ENCODE assay signal across 23 cellular contexts in the genomic region with DNA sequence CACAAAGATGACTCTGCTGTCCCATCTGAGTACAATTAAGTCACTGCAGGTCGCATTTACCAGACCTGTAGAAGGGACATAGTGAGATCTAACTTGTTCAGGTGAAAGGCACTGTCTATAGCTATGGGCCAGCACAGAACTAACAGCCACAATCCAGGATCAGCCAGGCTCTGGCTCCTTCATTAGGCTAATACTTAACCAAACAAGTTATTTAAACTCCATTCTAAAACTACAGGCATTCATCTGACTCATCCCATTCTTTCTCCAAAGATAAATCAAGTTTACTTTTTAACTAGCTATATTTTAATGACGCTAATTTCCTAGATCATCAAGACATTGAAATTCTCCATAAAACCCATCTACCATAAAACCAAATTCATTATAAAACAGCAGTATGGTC.
DNase-seq lines count a peak whose midpoint lies in the region; ATAC-seq and TF ChIP-seq lines count a peak whose summit lies in the region.
"Had no signal": no experiment of that assay in that cellular context is flagged by ENCODE, and none has a peak within 500 bp of the region (broad histone marks: within the 10 kb centered on the region; RNA-seq: fewer than 3 reads in every experiment).

No MANE protein-coding gene starts in this region.

- no peak for TF ChIP-seq CTCF in esophagus muscularis mucosa (IDR thresholded peaks at IDR 0.05)

- no peak overlapping the region for H3K18ac ChIP-seq in trophoblast cell (ENCODE audit: low read length)

- no peak overlapping the region for H4K8ac ChIP-seq in trophoblast cell (ENCODE audit: low read depth, low read length)

- H2BK5ac ChIP-seq in trophoblast cell (ENCODE audit: low read depth, low read length, poor library complexity): no peak overlapping the region

- H2AFZ ChIP-seq in trophoblast cell (ENCODE audit: insufficient read depth, low read length, poor library complexity): no peak overlapping the region

- H3K27me3 ChIP-seq in esophagus muscularis mucosa (no peaks in the 10 kb centered on the region), trophoblast cell (ENCODE audit: insufficient read depth, low read length) (no peaks in the 10 kb centered on the region), aorta (ENCODE audit: control insufficient read depth in 1 of 2, insufficient read depth in 2 of 2, low read length in 1 of 2) (no peaks in the 10 kb centered on the region)

- H3K36me3 ChIP-seq in esophagus muscularis mucosa: no peaks in the 10 kb centered on the region
- no peaks in the 10 kb centered on the region for H3K36me3 ChIP-seq in trophoblast cell (ENCODE audit: control insufficient read depth in 1 of 2, insufficient read depth in 2 of 2, low read length in 2 of 2)
- H3K36me3 ChIP-seq in aorta (ENCODE audit: control insufficient read depth in 1 of 2, insufficient read depth in 2 of 2, low read length in 1 of 2): no peaks in the 10 kb centered on the region

- no peak overlapping the region for H3K4me3 Mint-ChIP-seq in T-helper 17 cell
- H3K4me3 Mint-ChIP-seq: CD4-positive, alpha-beta memory T cell; IgD-negative memory B cell had no signal

- no peaks in the 10 kb centered on the region for H3K27me3 Mint-ChIP-seq in T-helper 17 cell
- H3K27me3 Mint-ChIP-seq: CD4-positive, alpha-beta memory T cell; IgD-negative memory B cell had no signal

- ATAC-seq in T-helper 17 cell (no peak), aorta (ENCODE audit: low FRiP score) (no peak), HG03135 (IDR thresholded peaks at IDR 0.05; ENCODE audit: unreplicated experiment) (no peak), GM19452 (IDR thresholded peaks at IDR 0.05; ENCODE audit: unreplicated experiment) (no peak)
- ATAC-seq: A549, GM12878, Panc1 had no signal

- DNase-seq in T-helper 17 cell (no peak), esophagus muscularis mucosa (ENCODE audit: extremely low spot score) (peak; percentile 53), trophoblast cell (no peak), aorta (no peak), HCEC 1CT (no peak)
- DNase-seq: AML-193; C1 segment of cervical spinal cord; CD4-positive, alpha-beta memory T cell; COR-L47; DMS53; MM.1S; NCI-H2029; NCI-H446 treated with DMSO at 0.1 percent for 48 hours; NCI-H526 treated with DMSO at 0.1 percent for 48 hours; SIG-M5 had no signal

- H3K4me3 ChIP-seq in esophagus muscularis mucosa: no peak overlapping the region
- no peak overlapping the region for H3K4me3 ChIP-seq in trophoblast cell (ENCODE audit: low read depth, low read length)
- no peak overlapping the region for H3K4me3 ChIP-seq in aorta (ENCODE audit: low read length in 2 of 2)
- H3K4me3 ChIP-seq: A549, GM12878, SK-N-MC had no signal

- H3K9ac ChIP-seq in trophoblast cell (ENCODE audit: low read length): no peak overlapping the region
- H3K9ac ChIP-seq: KMS-11 had no signal

- TF ChIP-seq EP300 in esophagus muscularis mucosa (IDR thresholded peaks at IDR 0.05): no peak

- H3K9me3 ChIP-seq in T-helper 17 cell (ENCODE audit: control insufficient read depth, low read length, poor library complexity, severe bottlenecking) (no peaks in the 10 kb centered on the region), esophagus muscularis mucosa (no peaks in the 10 kb centered on the region), trophoblast cell (ENCODE audit: insufficient read depth, low read depth, low read length) (no peaks in the 10 kb centered on the region), aorta (ENCODE audit: control insufficient read depth, low read length) (no peaks in the 10 kb centered on the region)
- H3K9me3 ChIP-seq: A549 had no signal

- H3K4me1 Mint-ChIP-seq in T-helper 17 cell: peaks cover 26% of the 10 kb centered on the region

- H3K4ac ChIP-seq in trophoblast cell (ENCODE audit: low read depth, low read length): no peak overlapping the region

- no peak overlapping the region for H3K14ac ChIP-seq in trophoblast cell (ENCODE audit: low read length)

- WGBS in esophagus muscularis mucosa: 93% methylated on average over 2 of the region's 2 CpGs
- WGBS in trophoblast cell (ENCODE audit: extremely low coverage, insufficient coverage, insufficient read length): 100% methylated on average over 1 of the region's 2 CpGs
- 96 to 97% methylated on average over 2 of the region's 2 CpGs for WGBS in aorta, 2 donors

- H4K91ac ChIP-seq in trophoblast cell (ENCODE audit: low read depth, low read length): no peak overlapping the region

- peaks cover 8% of the 10 kb centered on the region for H3K36me3 Mint-ChIP-seq in T-helper 17 cell (ENCODE audit: low read depth)

- TF ChIP-seq POLR2A in esophagus muscularis mucosa (IDR thresholded peaks at IDR 0.05; ENCODE audit: low read depth): no peak

- no peak overlapping the region for H3K27ac ChIP-seq in esophagus muscularis mucosa (replicated peaks in 1 of 4)
- no peak overlapping the region for H3K27ac ChIP-seq in trophoblast cell (ENCODE audit: low read depth, low read length)
- no peak overlapping the region for H3K27ac ChIP-seq in aorta (ENCODE audit: low read depth in 1 of 2, low read length in 2 of 2)
- H3K27ac ChIP-seq: A549, KMS-11, SK-N-MC had no signal

- peak overlapping the region; percentile 75 for H2AK5ac ChIP-seq in trophoblast cell (ENCODE audit: low read length)

- H3K23ac ChIP-seq in trophoblast cell (ENCODE audit: low read length): no peak overlapping the region

- H3K79me1 ChIP-seq in trophoblast cell (ENCODE audit: low read length): no peaks in the 10 kb centered on the region

- no peak overlapping the region for H4K12ac ChIP-seq in trophoblast cell (ENCODE audit: low read depth, low read length)

- peak overlapping the region; percentile 39 for H3K27ac Mint-ChIP-seq in T-helper 17 cell
- H3K27ac Mint-ChIP-seq: IgD-negative memory B cell had no signal

- intact Hi-C loops in esophagus muscularis mucosa (cut with DNase I): no loop called here
- intact Hi-C loops in aorta (cut with DNase I): no loop called here

- peaks cover 0 to 29% (median 18%) of the 10 kb centered on the region in 4 donors for H3K4me1 ChIP-seq in esophagus muscularis mucosa
- peaks cover 3 to 5% of the 10 kb centered on the region in 2 experiments for H3K4me1 ChIP-seq in trophoblast cell (ENCODE audit: control insufficient read depth in 1 of 2, insufficient read depth in 2 of 2, low read length in 2 of 2)
- H3K4me1 ChIP-seq in aorta (ENCODE audit: control insufficient read depth in 1 of 2, insufficient read depth in 2 of 2, low read length in 2 of 2): no peaks in the 10 kb centered on the region
- H3K4me1 ChIP-seq: A549 had no signal

- peak overlapping the region; percentile 46 for H2BK120ac ChIP-seq in trophoblast cell (ENCODE audit: insufficient read depth, low read length, poor library complexity)

- no peaks in the 10 kb centered on the region for H3K79me2 ChIP-seq in trophoblast cell (ENCODE audit: control insufficient read depth, insufficient read depth, low read length, poor library complexity)

- H2BK12ac ChIP-seq in trophoblast cell (ENCODE audit: low read length): no peak overlapping the region

- no peak overlapping the region for H3K4me2 ChIP-seq in trophoblast cell (ENCODE audit: low read length)
- H3K4me2 ChIP-seq: A549, KMS-11 had no signal
